32 cellular contexts compared by ENCODE assay signal in the genomic region with DNA sequence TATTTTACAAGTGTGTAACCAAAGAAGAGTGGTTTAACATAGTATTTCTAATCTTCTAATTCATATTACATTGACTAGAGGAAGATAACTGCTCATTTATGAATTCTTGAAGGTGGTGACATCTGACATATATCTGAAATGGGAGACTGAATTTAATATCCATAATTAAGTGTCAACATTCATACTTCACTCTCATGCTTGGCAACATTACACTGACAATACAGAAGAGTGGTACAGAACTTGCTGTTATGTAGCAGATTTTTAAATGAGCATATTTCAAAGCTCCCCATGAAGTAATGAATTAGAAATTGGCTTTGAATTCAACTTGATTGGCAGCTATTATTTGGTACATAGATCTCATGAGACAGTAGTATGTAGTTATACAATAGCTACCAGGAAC.
"Had no signal": no experiment of that assay in that cellular context is flagged by ENCODE, and none has a peak within 500 bp of the region (broad histone marks: within the 10 kb centered on the region; RNA-seq: fewer than 3 reads in every experiment).

No MANE protein-coding gene starts in this region.

- DNase-seq: Karpas-422, Kasumi-1, MG63, MM.1S, MV-4-11, NCI-H1048, NCI-H1092, NCI-H1092 treated with DMSO at 0.1 percent for 48 hours, NCI-H1105, NCI-H1105 treated with DMSO at 0.1 percent for 48 hours, NCI-H1417 treated with DMSO at 0.1 percent for 48 hours, NCI-H1436, NCI-H1436 treated with DMSO at 0.1 percent for 48 hours, NCI-H146, NCI-H1694, NCI-H1694 treated with DMSO at 0.1 percent for 48 hours, NCI-H187, NCI-H187 treated with DMSO at 0.1 percent for 48 hours, NCI-H1930, NCI-H2029, NCI-H2029 treated with DMSO at 0.1 percent for 48 hours, NCI-H2081, NCI-H2081 treated with DMSO at 0.1 percent for 48 hours, NCI-H2107, NCI-H2171, NCI-H2227 treated with DMSO at 0.1 percent for 48 hours, NCI-H226, NCI-H345, NCI-H446, NCI-H446 treated with DMSO at 0.1 percent for 48 hours, NCI-H510A had no signal

- H3K4me2 ChIP-seq: KMS-11 had no signal

- H3K4me3 ChIP-seq: MG63 had no signal

- H3K27ac ChIP-seq: KMS-11 had no signal

- H3K27me3 ChIP-seq: MG63 had no signal

- H3K9ac ChIP-seq: KMS-11 had no signal

- H3K9me3 ChIP-seq: MG63 had no signal

- H3K36me3 ChIP-seq: MG63 had no signal
